17 cellular contexts compared by ENCODE assay signal in the genomic region with DNA sequence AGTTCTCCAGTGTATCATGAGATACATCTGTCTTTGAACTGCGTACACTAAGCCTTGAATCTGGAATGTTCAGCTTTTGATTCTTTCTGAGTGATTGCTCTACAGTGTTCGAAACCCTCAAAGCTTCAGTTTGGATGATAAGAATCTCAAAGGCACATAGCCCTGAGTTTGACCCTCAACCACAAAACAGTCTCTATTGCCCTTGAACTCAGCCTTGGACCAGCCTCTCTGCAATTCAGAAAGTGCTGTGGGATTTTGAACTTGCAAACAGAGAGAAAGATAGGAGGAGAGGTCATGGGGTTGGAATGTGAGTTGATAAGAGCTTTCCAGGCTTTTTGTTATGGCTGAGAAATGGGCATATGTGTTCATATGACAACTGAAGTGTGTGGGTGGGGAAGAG.
"Had no signal": no experiment of that assay in that cellular context is flagged by ENCODE, and none has a peak within 500 bp of the region (broad histone marks: within the 10 kb centered on the region; RNA-seq: fewer than 3 reads in every experiment).

No MANE protein-coding gene starts in this region.

- H3K4me3 Mint-ChIP-seq: activated T-helper 1 cell treated with anti-CD3 and anti-CD28 coated beads, Interleukin-12 subunit alpha, Interleukin-12 subunit beta, Interleukin-2, Interleukin-4 antibody, amounts not matched to agents 30 ng/mL and 10 ng/mL and 1 ng/mL, durations not matched to agents 14 hours and 24 hours and 36 hours; naive thymus-derived CD8-positive, alpha-beta T cell; T-helper 2 cell treated with Interferon-gamma antibody and Interleukin-4, amounts not matched to agents 5 μg/mL and 100 μg/mL, for 36 hours had no signal

- H3K9me3 Mint-ChIP-seq: activated T-helper 1 cell treated with anti-CD3 and anti-CD28 coated beads, Interleukin-12 subunit alpha, Interleukin-12 subunit beta, Interleukin-2, Interleukin-4 antibody, amounts not matched to agents 30 ng/mL and 10 ng/mL and 1 ng/mL, durations not matched to agents 14 hours and 24 hours and 36 hours; naive thymus-derived CD8-positive, alpha-beta T cell; T-helper 2 cell treated with Interferon-gamma antibody and Interleukin-4, amounts not matched to agents 5 μg/mL and 100 μg/mL, for 36 hours had no signal

- H3K27me3 ChIP-seq: pancreas, sigmoid colon, upper lobe of right lung had no signal

- H3K9me3 ChIP-seq: gastroesophageal sphincter, pancreas, sigmoid colon, thoracic aorta, upper lobe of right lung had no signal

- DNase-seq: activated CD4-positive, alpha-beta T cell treated with anti-CD3 and anti-CD28 coated beads, Interleukin-2, amount 50 U/mL, for 1 hour; activated CD4-positive, CD25-positive, alpha-beta regulatory T cell; activated CD8-positive, alpha-beta memory T cell treated with anti-CD3 and anti-CD28 coated beads for 24 hours; aorta; erythroblast; mammary epithelial cell; naive thymus-derived CD8-positive, alpha-beta T cell; pancreas; sigmoid colon; stimulated activated CD4-positive, alpha-beta T cell treated with anti-CD3 and anti-CD28 coated beads, Interleukin-1b, Interleukin-23, amount 100 ng/mL, for 48 hours; upper lobe of right lung had no signal

- H3K27ac ChIP-seq: gastroesophageal sphincter, pancreas, sigmoid colon, thoracic aorta, upper lobe of right lung had no signal

- ATAC-seq: gastroesophageal sphincter; left lobe of liver; naive thymus-derived CD8-positive, alpha-beta T cell; pancreas; upper lobe of right lung had no signal

- H3K36me3 Mint-ChIP-seq: naive thymus-derived CD8-positive, alpha-beta T cell had no signal

- H3K36me3 ChIP-seq: gastroesophageal sphincter, pancreas, sigmoid colon, thoracic aorta, upper lobe of right lung had no signal

- H3K4me3 ChIP-seq: gastroesophageal sphincter, pancreas, sigmoid colon, thoracic aorta, upper lobe of right lung had no signal

- FAIRE-seq: keratinocyte, pancreas had no signal

- H3K27ac Mint-ChIP-seq: activated T-helper 1 cell treated with anti-CD3 and anti-CD28 coated beads, Interleukin-12 subunit alpha, Interleukin-12 subunit beta, Interleukin-2, Interleukin-4 antibody, amounts not matched to agents 30 ng/mL and 10 ng/mL and 1 ng/mL, durations not matched to agents 14 hours and 24 hours and 36 hours; naive thymus-derived CD8-positive, alpha-beta T cell; T-helper 2 cell treated with Interferon-gamma antibody and Interleukin-4, amounts not matched to agents 5 μg/mL and 100 μg/mL, for 36 hours had no signal

- H3K4me1 ChIP-seq: gastroesophageal sphincter, pancreas, sigmoid colon, upper lobe of right lung had no signal
